ENCODE assay signal across 21 cellular contexts in the genomic region with DNA sequence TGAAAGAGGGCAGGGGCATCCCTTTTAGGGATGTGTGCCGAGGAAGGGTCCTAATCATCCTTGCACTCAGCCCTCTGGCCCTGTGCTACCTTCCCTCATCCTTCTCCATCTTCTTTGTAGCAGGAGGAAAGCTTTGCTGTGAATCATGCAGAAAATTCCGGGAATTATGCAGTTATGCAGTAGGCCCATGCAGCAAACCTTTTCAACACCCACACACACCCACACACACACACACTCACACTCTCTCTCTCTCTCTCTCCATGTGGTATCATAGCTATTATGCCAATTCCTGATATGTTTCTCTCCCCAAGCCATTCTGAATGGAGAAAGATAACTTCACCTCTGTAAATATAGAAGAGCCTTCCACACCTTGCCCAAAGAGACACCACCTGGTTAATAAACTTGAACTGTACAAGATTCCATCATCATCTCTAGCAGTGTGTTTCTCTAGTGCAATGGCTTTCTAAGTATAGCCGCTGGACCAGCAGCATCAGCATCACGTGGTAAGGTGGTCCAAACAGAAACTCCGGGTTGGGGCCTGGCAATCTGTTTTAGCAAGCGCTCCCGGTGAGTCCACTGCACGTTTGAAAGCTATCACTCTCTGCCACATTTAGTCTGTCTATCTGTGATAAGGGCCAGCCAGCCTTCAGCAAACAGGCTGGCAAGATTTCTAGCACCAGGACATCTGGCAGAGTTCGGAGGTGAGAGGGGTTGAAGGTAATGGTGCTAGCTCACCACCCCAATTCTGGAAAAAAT.
"Had no signal": no experiment of that assay in that cellular context is flagged by ENCODE, and none has a peak within 500 bp of the region (broad histone marks: within the 10 kb centered on the region; RNA-seq: fewer than 3 reads in every experiment).

No MANE protein-coding gene starts in this region.

- DNase-seq: activated B cell treated with CpG ODN at 0.5 μM for 24 hours; activated CD4-positive, alpha-beta memory T cell treated with anti-CD3 and anti-CD28 coated beads for 36 hours; activated effector memory CD4-positive, alpha-beta T cell treated with anti-CD3 and anti-CD28 coated beads, Interleukin-2, amount 50 U/mL, for 16 hours; activated naive CD4-positive, alpha-beta T cell treated with anti-CD3 and anti-CD28 coated beads, Interleukin-2, amount 50 U/mL, for 16 hours; activated T-cell treated with anti-CD3 and anti-CD28 coated beads, Interleukin-2, amount 50 U/mL, for 48 hours; effector memory CD4-positive, alpha-beta T cell; gastrocnemius medialis; midbrain; retina; sigmoid colon; stimulated activated CD4-positive, alpha-beta T cell treated with anti-CD3 and anti-CD28 coated beads, Interleukin-4, amount 100 ng/mL, for 1 hour; stimulated activated naive CD4-positive, alpha-beta T cell; testis; uterus had no signal

- H3K27ac ChIP-seq: ascending aorta, breast epithelium, gastrocnemius medialis, sigmoid colon, testis, uterus had no signal

- H3K27me3 ChIP-seq: ascending aorta, breast epithelium, gastrocnemius medialis, sigmoid colon, testis, uterus had no signal

- H3K27ac Mint-ChIP-seq: activated B cell treated with CpG ODN at 0.5 μM for 24 hours; activated CD4-positive, alpha-beta memory T cell treated with anti-CD3 and anti-CD28 coated beads for 36 hours; natural killer cell treated with Interleukin-12 subunit alpha and Interleukin-12 subunit beta and Interleukin-15 and Interleukin-18, amount 100 ng/mL, for 72 hours; progenitor cell of endocrine pancreas; T-helper 2 cell treated with Interferon-gamma antibody and Interleukin-4, amounts not matched to agents 5 μg/mL and 100 μg/mL, for 36 hours had no signal

- H3K9me3 Mint-ChIP-seq: activated B cell treated with CpG ODN at 0.5 μM for 24 hours; activated CD4-positive, alpha-beta memory T cell treated with anti-CD3 and anti-CD28 coated beads for 36 hours; central memory CD8-positive, alpha-beta T cell; natural killer cell treated with Interleukin-12 subunit alpha and Interleukin-12 subunit beta and Interleukin-15 and Interleukin-18, amount 100 ng/mL, for 72 hours; T-helper 2 cell treated with Interferon-gamma antibody and Interleukin-4, amounts not matched to agents 5 μg/mL and 100 μg/mL, for 36 hours had no signal

- H3K4me3 ChIP-seq: ascending aorta, breast epithelium, gastrocnemius medialis, sigmoid colon, testis, uterus had no signal

- H3K36me3 Mint-ChIP-seq: activated CD4-positive, alpha-beta memory T cell treated with anti-CD3 and anti-CD28 coated beads for 36 hours; natural killer cell treated with Interleukin-12 subunit alpha and Interleukin-12 subunit beta and Interleukin-15 and Interleukin-18, amount 100 ng/mL, for 72 hours had no signal

- ATAC-seq: esophagus mucosa, gastrocnemius medialis had no signal

- H3K27me3 Mint-ChIP-seq: activated B cell treated with CpG ODN at 0.5 μM for 24 hours; activated CD4-positive, alpha-beta memory T cell treated with anti-CD3 and anti-CD28 coated beads for 36 hours; progenitor cell of endocrine pancreas had no signal

- H3K36me3 ChIP-seq: ascending aorta, breast epithelium, gastrocnemius medialis, sigmoid colon, uterus had no signal

- H3K4me1 ChIP-seq: ascending aorta, breast epithelium, gastrocnemius medialis, testis, uterus had no signal

- H3K9me3 ChIP-seq: ascending aorta, breast epithelium, gastrocnemius medialis, sigmoid colon, testis, uterus had no signal

- H3K4me3 Mint-ChIP-seq: activated B cell treated with CpG ODN at 0.5 μM for 24 hours; activated CD4-positive, alpha-beta memory T cell treated with anti-CD3 and anti-CD28 coated beads for 36 hours; central memory CD8-positive, alpha-beta T cell; natural killer cell treated with Interleukin-12 subunit alpha and Interleukin-12 subunit beta and Interleukin-15 and Interleukin-18, amount 100 ng/mL, for 72 hours; T-helper 2 cell treated with Interferon-gamma antibody and Interleukin-4, amounts not matched to agents 5 μg/mL and 100 μg/mL, for 36 hours had no signal

- H3K4me1 Mint-ChIP-seq: central memory CD8-positive, alpha-beta T cell had no signal
